In the genomic region with DNA sequence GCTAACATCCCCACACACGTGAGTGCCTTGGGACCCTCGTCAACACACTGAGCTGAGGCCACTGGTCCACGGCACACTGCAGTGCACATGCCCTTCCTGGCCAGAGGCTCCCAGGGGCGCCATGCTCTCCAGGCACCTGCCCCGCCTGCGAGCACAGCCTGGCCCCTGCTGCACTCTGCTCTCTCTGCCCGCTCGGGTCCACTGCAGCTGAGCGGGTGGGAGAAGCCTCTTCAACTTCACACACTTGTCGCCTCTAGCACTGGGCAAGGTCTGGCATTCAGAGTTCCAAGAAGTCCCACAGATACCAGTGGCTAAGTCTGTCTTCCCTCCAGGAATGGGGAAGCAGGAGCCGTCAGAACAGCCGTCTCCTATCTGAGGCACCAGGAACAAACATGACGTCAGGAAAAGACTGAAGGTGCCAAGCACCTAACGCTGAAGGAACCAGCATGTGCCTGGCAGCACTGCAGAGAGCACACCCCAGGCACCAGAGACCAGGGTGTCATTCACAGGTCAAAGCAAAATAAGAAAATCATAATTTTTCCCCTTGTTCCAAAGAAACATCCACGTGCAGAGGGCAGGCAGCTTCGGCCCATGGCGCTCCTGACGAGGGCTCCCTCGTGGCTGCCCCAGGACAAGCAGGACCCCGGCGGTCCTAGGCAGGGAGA, we compare ENCODE assay signal across 9 cellular contexts.
DNase-seq lines count a peak whose midpoint lies in the region; ATAC-seq and TF ChIP-seq lines count a peak whose summit lies in the region.
"Had no signal": no experiment of that assay in that cellular context is flagged by ENCODE, and none has a peak within 500 bp of the region (broad histone marks: within the 10 kb centered on the region; RNA-seq: fewer than 3 reads in every experiment).

No MANE protein-coding gene starts in this region.

- peaks cover 94% of the 10 kb centered on the region for H4K20me1 ChIP-seq in smooth muscle cell (ENCODE audit: low read depth)

- no peak for TF ChIP-seq CTCF in colonic mucosa (IDR thresholded peaks at IDR 0.05)
- TF ChIP-seq CTCF in smooth muscle cell (IDR thresholded peaks at IDR 0.05; ENCODE audit: borderline replicate concordance, insufficient read depth, poor library complexity, severe bottlenecking), result no peak

- H3K27me3 ChIP-seq in CD4-positive, CD25-positive, alpha-beta regulatory T cell (ENCODE audit: control insufficient read depth, insufficient read depth, low read length), result no peaks in the 10 kb centered on the region
- H3K27me3 ChIP-seq in rectal smooth muscle tissue (ENCODE audit: control insufficient read depth, insufficient read depth, low read length) (no peaks in the 10 kb centered on the region), colonic mucosa (no peaks in the 10 kb centered on the region), smooth muscle cell (ENCODE audit: low read depth) (no peaks in the 10 kb centered on the region)

- DNase-seq in CD4-positive, CD25-positive, alpha-beta regulatory T cell, result no peak
- DNase-seq in activated naive CD4-positive, alpha-beta T cell treated with anti-CD3 and anti-CD28 coated beads, Interleukin-2, amount 50 U/mL, for 72 hours (ENCODE audit: low spot score in 2 of 2), result no peak
- DNase-seq in Right ventricle myocardium superior (peak; percentile 68), NAMALWA (ENCODE audit: low spot score) (no peak), colonic mucosa (no peak), smooth muscle cell (lab: John Stamatoyannopoulos, UW; ENCODE audit: unreplicated experiment) (no peak)
- DNase-seq: T-helper 9 cell had no signal

- peak overlapping the region in 2 of 3 donors; percentile 44 to 45 for H3K27ac Mint-ChIP-seq in CD4-positive, CD25-positive, alpha-beta regulatory T cell
- H3K27ac Mint-ChIP-seq in activated naive CD4-positive, alpha-beta T cell treated with anti-CD3 and anti-CD28 coated beads, Interleukin-2, amount 50 U/mL, for 72 hours, result peak overlapping the region; percentile 38 to 94

- peaks cover 21% of the 10 kb centered on the region for H3K36me3 Mint-ChIP-seq in CD4-positive, CD25-positive, alpha-beta regulatory T cell
- H3K36me3 Mint-ChIP-seq in activated naive CD4-positive, alpha-beta T cell treated with anti-CD3 and anti-CD28 coated beads, Interleukin-2, amount 50 U/mL, for 72 hours, result peaks cover 0 to 7% of the 10 kb centered on the region in 2 donors

- no peak for ATAC-seq in CD4-positive, CD25-positive, alpha-beta regulatory T cell (ENCODE audit: low read depth in 2 of 2)
- ATAC-seq in activated naive CD4-positive, alpha-beta T cell treated with anti-CD3 and anti-CD28 coated beads, Interleukin-2, amount 50 U/mL, for 72 hours, result no peak
- ATAC-seq in Right ventricle myocardium superior (ENCODE audit: poor library complexity), result peak; percentile 84
- no peak for ATAC-seq in HG03135 (IDR thresholded peaks at IDR 0.05; ENCODE audit: unreplicated experiment)

- H3K27ac ChIP-seq in CD4-positive, CD25-positive, alpha-beta regulatory T cell (ENCODE audit: insufficient read depth, low read length, poor library complexity, severe bottlenecking), result no peak overlapping the region
- H3K27ac ChIP-seq in rectal smooth muscle tissue (ENCODE audit: low read depth, low read length), result peak overlapping the region; percentile 80
- no peak overlapping the region for H3K27ac ChIP-seq in colonic mucosa
- H3K27ac ChIP-seq in smooth muscle cell (ENCODE audit: low read depth), result no peak overlapping the region

- no peaks in the 10 kb centered on the region for H3K27me3 Mint-ChIP-seq in CD4-positive, CD25-positive, alpha-beta regulatory T cell

- H3K4me1 Mint-ChIP-seq in CD4-positive, CD25-positive, alpha-beta regulatory T cell, result peaks cover 17 to 59% (median 33%) of the 10 kb centered on the region in 4 donors

- peaks cover 77% of the 10 kb centered on the region for H3K79me2 ChIP-seq in smooth muscle cell (ENCODE audit: low read depth)

- H3K4me3 ChIP-seq in CD4-positive, CD25-positive, alpha-beta regulatory T cell (ENCODE audit: low read depth, low read length), result no peak overlapping the region
- H3K4me3 ChIP-seq in rectal smooth muscle tissue (ENCODE audit: low read length) (no peak overlapping the region), colonic mucosa (no peak overlapping the region), smooth muscle cell (no peak overlapping the region)

- no peaks in the 10 kb centered on the region for H3K9me3 ChIP-seq in CD4-positive, CD25-positive, alpha-beta regulatory T cell (ENCODE audit: control insufficient read depth in 2 of 2, low read length in 2 of 2)
- H3K9me3 ChIP-seq in colonic mucosa, result no peaks in the 10 kb centered on the region
- H3K9me3 ChIP-seq in smooth muscle cell (replicated peaks; ENCODE audit: low read depth), result no peaks in the 10 kb centered on the region

- H2AFZ ChIP-seq in smooth muscle cell (ENCODE audit: low read depth), result no peak overlapping the region

- H3F3A ChIP-seq in smooth muscle cell (ENCODE audit: low read depth), result no peaks in the 10 kb centered on the region

- peaks cover 53% of the 10 kb centered on the region for H3K36me3 ChIP-seq in CD4-positive, CD25-positive, alpha-beta regulatory T cell (ENCODE audit: control insufficient read depth, insufficient read depth, low read length)
- peaks cover 26% of the 10 kb centered on the region for H3K36me3 ChIP-seq in rectal smooth muscle tissue (ENCODE audit: control insufficient read depth, insufficient read depth, low read length)
- no peaks in the 10 kb centered on the region for H3K36me3 ChIP-seq in colonic mucosa
- no peaks in the 10 kb centered on the region for H3K36me3 ChIP-seq in smooth muscle cell (ENCODE audit: low read depth)

- no peak overlapping the region for H3K4me2 ChIP-seq in smooth muscle cell

- H3K4me3 Mint-ChIP-seq in CD4-positive, CD25-positive, alpha-beta regulatory T cell, result peak overlapping the region in 1 of 4 donors; percentile 41

- WGBS in smooth muscle cell (ENCODE audit: low lambda C conversion rate), result 91% methylated on average over 21 of the region's 21 CpGs

- peaks cover 15% of the 10 kb centered on the region for H3K4me1 ChIP-seq in CD4-positive, CD25-positive, alpha-beta regulatory T cell (ENCODE audit: control insufficient read depth, insufficient read depth, low read length, poor library complexity, severe bottlenecking)
- H3K4me1 ChIP-seq in rectal smooth muscle tissue (ENCODE audit: control insufficient read depth, insufficient read depth, low read length) (peaks cover 17% of the 10 kb centered on the region), colonic mucosa (no peaks in the 10 kb centered on the region), smooth muscle cell (ENCODE audit: low read depth) (peaks cover 12% of the 10 kb centered on the region)

- H3K9me3 Mint-ChIP-seq in CD4-positive, CD25-positive, alpha-beta regulatory T cell, result no peaks in the 10 kb centered on the region
- no peaks in the 10 kb centered on the region for H3K9me3 Mint-ChIP-seq in activated naive CD4-positive, alpha-beta T cell treated with anti-CD3 and anti-CD28 coated beads, Interleukin-2, amount 50 U/mL, for 72 hours

- H3K9ac ChIP-seq in rectal smooth muscle tissue (ENCODE audit: low read length), result no peak overlapping the region
- no peak overlapping the region for H3K9ac ChIP-seq in colonic mucosa (ENCODE audit: low read depth in 2 of 2, low read length in 2 of 2)
- no peak overlapping the region for H3K9ac ChIP-seq in smooth muscle cell (ENCODE audit: low read depth)

- intact Hi-C loops in Right ventricle myocardium superior (cut with DNase I), result no loop called here
- intact Hi-C loops in colonic mucosa (cut with DNase I), result no loop called here
